7 cellular contexts compared by ENCODE assay signal in genomic region chr2:168244318-168244717, GRCh38. TPM values are rescaled to one million over a fixed set of nuclear protein-coding genes. Genes with fewer than 3 reads are reported as not detected.
A peak's percentile ranks its signal among the peaks of the same experiment; 100 is the strongest.
DNase-seq lines count a peak whose midpoint lies in the region; ATAC-seq lines count a peak whose summit lies in the region.

No MANE protein-coding gene starts in this region.

- ATAC-seq in GM19463 (IDR thresholded peaks at IDR 0.05; ENCODE audit: unreplicated experiment), result no peak
- ATAC-seq in GM18858 (IDR thresholded peaks at IDR 0.05; ENCODE audit: unreplicated experiment), result no peak

- H3K4me1 ChIP-seq in SJCRH30, result peaks cover 9% of the 10 kb centered on the region; the same call in 1 of the 2 replicates

- DNase-seq in NCI-H1092 treated with DMSO at 0.1 percent for 48 hours (lab: John Stamatoyannopoulos, UW) (peak; percentile 56), SJCRH30 (peak; percentile 58 to 68), brain pericyte (ENCODE audit: low read depth, low spot score) (peak; percentile 44), hippocampal formation (lab: John Stamatoyannopoulos, UW) (no peak)
- DNase-seq in stimulated activated CD4-positive, alpha-beta T cell treated with anti-CD3 and anti-CD28 coated beads, Interleukin-12 subunit alpha, Interleukin-12 subunit beta, amount 100 ng/mL, for 4 hours, result peak; percentile 26

- no peak overlapping the region for H3K4me3 ChIP-seq in SJCRH30

- H3K27ac ChIP-seq in SJCRH30, result no peak overlapping the region

- 0 out of 2 replicates have a peak, but pooled peaks cover 2% of the 10 kb centered on the region for H3K36me3 ChIP-seq in SJCRH30

- no peaks in the 10 kb centered on the region for H3K27me3 ChIP-seq in SJCRH30

- H3K9me3 ChIP-seq in SJCRH30 (replicated peaks), result no peaks in the 10 kb centered on the region

RNA-seq across cellular contexts. Expression of gene STK39, which starts 3.1 kb away (rescaled TPM):
- 7.9 and 8.5 TPM in 2 replicates for total RNA-seq in SJCRH30 (2014; rRNA removed; shearing (Covaris generic))

Comparison
In these comparisons a context has a peak if more than half of its experiments do, and no peak if none do; other contexts are left out.
1. DNase-seq: peak in NCI-H1092 treated with DMSO at 0.1 percent for 48 hours (single experiment), SJCRH30 (2 of 2), brain pericyte (single experiment) and stimulated activated CD4-positive, alpha-beta T cell treated with anti-CD3 and anti-CD28 coated beads, Interleukin-12 subunit alpha, Interleukin-12 subunit beta, amount 100 ng/mL, for 4 hours (single experiment); none in hippocampal formation (0 of 2).